Comparison of ENCODE assay signal across 12 cellular contexts in the genomic region with DNA sequence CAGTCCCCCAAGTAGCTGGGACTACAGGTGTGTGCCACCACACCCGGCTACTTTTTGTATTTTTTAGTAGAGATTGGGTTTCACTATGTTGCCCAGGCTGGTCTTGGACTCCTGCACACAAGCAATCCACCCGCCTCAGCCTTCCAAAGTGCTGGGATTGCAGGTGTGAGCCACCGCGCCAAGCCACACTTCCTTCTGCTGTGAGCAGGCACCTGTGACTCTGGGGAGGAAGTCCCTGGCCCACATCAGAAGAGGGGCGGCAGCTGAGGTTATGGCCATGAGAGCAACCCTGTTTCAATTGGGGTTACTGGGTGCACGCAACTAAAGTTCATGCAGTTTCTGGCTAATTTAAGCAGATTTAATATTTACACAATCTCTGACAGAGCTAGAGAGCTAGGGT.
DNase-seq lines count a peak whose midpoint lies in the region; ATAC-seq and TF ChIP-seq lines count a peak whose summit lies in the region.
"Had no signal": no experiment of that assay in that cellular context is flagged by ENCODE, and none has a peak within 500 bp of the region (broad histone marks: within the 10 kb centered on the region; RNA-seq: fewer than 3 reads in every experiment).

No MANE protein-coding gene starts in this region.

- no peak overlapping the region for H3K4me3 ChIP-seq in BLaER1 treated with 17β-estradiol and CSF1 and Interleukin-3, amounts not matched to agents 10 nM and 100 nM
- no peak overlapping the region for H3K4me3 ChIP-seq in OCI-LY3 (ENCODE audit: low read length)
- no peak overlapping the region for H3K4me3 ChIP-seq in gastroesophageal sphincter
- no peak overlapping the region for H3K4me3 ChIP-seq in colonic mucosa
- H3K4me3 ChIP-seq: neural progenitor cell, tibial nerve had no signal

- peaks cover 2 to 6% (median 4%) of the 10 kb centered on the region in 3 donors for H3K27me3 Mint-ChIP-seq in immature natural killer cell (ENCODE audit: low read depth in 3 of 3)

- peak overlapping the region; percentile 57 to 75 (median 66); a peak in 21 of 22 replicates for H3K4me2 ChIP-seq in BLaER1 treated with 17β-estradiol and CSF1 and Interleukin-3, amounts not matched to agents 10 nM and 100 nM
- peak overlapping the region; percentile 55 for H3K4me2 ChIP-seq in OCI-LY3 (ENCODE audit: low read length)
- H3K4me2 ChIP-seq: neural progenitor cell had no signal

- H3K9ac ChIP-seq in BLaER1 treated with 17β-estradiol and CSF1 and Interleukin-3, amounts not matched to agents 10 nM and 100 nM, result no peak overlapping the region
- H3K9ac ChIP-seq in OCI-LY3 (ENCODE audit: low read length), result no peak overlapping the region
- no peak overlapping the region for H3K9ac ChIP-seq in colonic mucosa (ENCODE audit: low read depth in 2 of 2, low read length in 2 of 2)
- H3K9ac ChIP-seq: neural progenitor cell had no signal

- no peaks in the 10 kb centered on the region for H3K36me3 Mint-ChIP-seq in immature natural killer cell
- H3K36me3 Mint-ChIP-seq: neural progenitor cell had no signal

- no peak for TF ChIP-seq CTCF in OCI-LY3 (IDR thresholded peaks at IDR 0.05; ENCODE audit: low read depth, low read length)
- no peak for TF ChIP-seq CTCF in gastroesophageal sphincter (IDR thresholded peaks at IDR 0.05)
- TF ChIP-seq CTCF in colonic mucosa (IDR thresholded peaks at IDR 0.05), result no peak

- H3K9me3 ChIP-seq in BLaER1 treated with 17β-estradiol and CSF1 and Interleukin-3, amounts not matched to agents 10 nM and 100 nM (replicated peaks in 1 of 11), result no peaks in the 10 kb centered on the region
- no peaks in the 10 kb centered on the region for H3K9me3 ChIP-seq in OCI-LY3 (ENCODE audit: insufficient read depth, low read length)
- no peaks in the 10 kb centered on the region for H3K9me3 ChIP-seq in gastroesophageal sphincter
- H3K9me3 ChIP-seq in colonic mucosa, result no peaks in the 10 kb centered on the region
- H3K9me3 ChIP-seq: tibial nerve had no signal

- H3K9me3 Mint-ChIP-seq in immature natural killer cell, result peaks cover 0 to 1% (median 0%) of the 10 kb centered on the region in 6 donors
- H3K9me3 Mint-ChIP-seq: neural progenitor cell had no signal

- H3K4me1 Mint-ChIP-seq in immature natural killer cell, result peaks cover 12 to 15% of the 10 kb centered on the region in 2 donors

- no peaks in the 10 kb centered on the region for H3K79me2 ChIP-seq in OCI-LY3 (ENCODE audit: low read length)

- H3K4me3 Mint-ChIP-seq in immature natural killer cell, result peak overlapping the region in 2 of 5 donors; percentile 1 to 55
- H3K4me3 Mint-ChIP-seq: neural progenitor cell had no signal

- no peak for TF ChIP-seq EP300 in gastroesophageal sphincter (IDR thresholded peaks at IDR 0.05)

- intact Hi-C loops in colonic mucosa (cut with DNase I), result no loop called here

- no peaks in the 10 kb centered on the region for H3K36me3 ChIP-seq in BLaER1 treated with 17β-estradiol and CSF1 and Interleukin-3, amounts not matched to agents 10 nM and 100 nM
- H3K36me3 ChIP-seq in OCI-LY3 (replicated peaks; ENCODE audit: low read depth, low read length) (no peaks in the 10 kb centered on the region), gastroesophageal sphincter (no peaks in the 10 kb centered on the region), colonic mucosa (no peaks in the 10 kb centered on the region)
- H3K36me3 ChIP-seq: neural progenitor cell, tibial nerve, WERI-Rb-1 had no signal

- H3K27me3 ChIP-seq in BLaER1 treated with 17β-estradiol and CSF1 and Interleukin-3, amounts not matched to agents 10 nM and 100 nM, result no peaks in the 10 kb centered on the region
- H3K27me3 ChIP-seq in OCI-LY3 (ENCODE audit: low read depth, low read length) (peaks cover 12% of the 10 kb centered on the region), gastroesophageal sphincter (no peaks in the 10 kb centered on the region), colonic mucosa (no peaks in the 10 kb centered on the region)
- H3K27me3 ChIP-seq: neural progenitor cell, tibial nerve had no signal

- ATAC-seq in gastroesophageal sphincter (no peak), GM21447 (IDR thresholded peaks at IDR 0.05; ENCODE audit: unreplicated experiment) (no peak)

- TF ChIP-seq POLR2A in gastroesophageal sphincter (IDR thresholded peaks at IDR 0.05), result no peak

- no peak overlapping the region for H2AFZ ChIP-seq in OCI-LY3 (ENCODE audit: low read depth, low read length)
- H2AFZ ChIP-seq: neural progenitor cell had no signal

- H3K27ac Mint-ChIP-seq in immature natural killer cell, result peak overlapping the region in 1 of 6 donors; percentile 10
- H3K27ac Mint-ChIP-seq: neural progenitor cell had no signal

- H3K27ac ChIP-seq in BLaER1 treated with 17β-estradiol and CSF1 and Interleukin-3, amounts not matched to agents 10 nM and 100 nM, result no peak overlapping the region
- H3K27ac ChIP-seq in OCI-LY3 (ENCODE audit: low read length) (no peak overlapping the region), gastroesophageal sphincter (no peak overlapping the region), colonic mucosa (no peak overlapping the region)
- H3K27ac ChIP-seq: neural progenitor cell, tibial nerve, WERI-Rb-1 had no signal

- peak; percentile 52 for DNase-seq in activated T-cell treated with anti-CD3 and anti-CD28 coated beads, Interleukin-2, amount 50 U/mL, for 1 hour
- DNase-seq in immature natural killer cell (peak; percentile 33 to 58 (median 53)), colonic mucosa (no peak), COLO668 (lab: John Stamatoyannopoulos, UW; ENCODE audit: unreplicated experiment) (no peak)
- DNase-seq: NCI-H1048, WERI-Rb-1 had no signal

- H3K4me1 ChIP-seq in BLaER1 treated with 17β-estradiol and CSF1 and Interleukin-3, amounts not matched to agents 10 nM and 100 nM, result peaks cover 28 to 72% (median 35%) of the 10 kb centered on the region in 10 experiments
- peaks cover 12% of the 10 kb centered on the region for H3K4me1 ChIP-seq in OCI-LY3 (ENCODE audit: low read length)
- H3K4me1 ChIP-seq in gastroesophageal sphincter, result peaks cover 0 to 25% (median 13%) of the 10 kb centered on the region in 3 donors
- no peaks in the 10 kb centered on the region for H3K4me1 ChIP-seq in colonic mucosa

- 96 to 100% methylated on average over 1 to 4 of the region's 6 CpGs for whole genome bisulfite sequencing in gastroesophageal sphincter (ENCODE audit: low coverage in 1 of 2), 2 donors

- no peaks in the 10 kb centered on the region for H4K20me1 ChIP-seq in BLaER1 treated with 17β-estradiol and CSF1 and Interleukin-3, amounts not matched to agents 10 nM and 100 nM
- no peaks in the 10 kb centered on the region for H4K20me1 ChIP-seq in OCI-LY3 (ENCODE audit: insufficient read depth, low read length)

Comparison
In these comparisons a context has a peak if more than half of its experiments do, and no peak if none do; other contexts are left out.
1. DNase-seq: peak in activated T-cell treated with anti-CD3 and anti-CD28 coated beads, Interleukin-2, amount 50 U/mL, for 1 hour (single experiment) and immature natural killer cell (3 of 3); none in colonic mucosa (single experiment) and COLO668 (single experiment).